18 cellular contexts compared by ENCODE assay signal in the genomic region with DNA sequence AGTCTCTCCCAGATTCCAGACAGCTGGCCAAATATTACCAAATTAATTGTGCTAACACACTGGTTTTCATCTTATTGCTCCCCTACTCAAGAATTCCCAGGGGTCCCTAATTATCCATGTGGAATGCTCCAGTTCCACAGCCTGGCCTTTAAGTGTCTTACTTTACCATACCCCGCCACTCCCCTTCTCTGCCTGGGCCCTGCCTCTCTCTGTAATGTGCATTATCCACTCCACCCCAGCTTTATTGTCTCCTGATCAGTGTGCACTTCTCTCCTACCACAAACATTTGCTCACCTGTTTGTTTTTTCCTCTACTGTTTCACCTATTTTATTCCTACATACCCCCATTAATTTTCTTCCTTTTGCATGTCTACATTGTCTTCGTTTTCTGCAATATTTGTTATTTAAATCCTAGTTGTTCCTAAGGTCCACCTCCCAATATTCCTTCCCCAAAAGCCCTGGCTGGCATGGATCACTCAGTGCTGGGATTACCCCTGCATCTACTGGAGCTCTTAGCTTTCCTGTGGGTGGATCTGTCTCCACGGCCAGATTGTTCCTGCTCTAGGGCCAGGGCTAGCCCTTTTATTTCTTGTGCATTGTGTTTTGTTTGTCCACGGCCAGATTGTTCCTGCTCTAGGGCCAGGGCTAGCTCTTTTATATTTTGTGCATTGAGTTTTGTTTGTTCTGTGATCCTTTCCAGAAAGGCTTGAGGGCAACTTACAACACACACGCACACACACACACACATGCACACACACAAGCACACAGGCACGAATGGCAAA. TPM values are rescaled to one million over a fixed set of nuclear protein-coding genes. Genes with fewer than 3 reads are reported as not detected.
DNase-seq lines count a peak whose midpoint lies in the region; ATAC-seq and TF ChIP-seq lines count a peak whose summit lies in the region.
"Had no signal": no experiment of that assay in that cellular context is flagged by ENCODE, and none has a peak within 500 bp of the region (broad histone marks: within the 10 kb centered on the region; RNA-seq: fewer than 3 reads in every experiment).

No MANE protein-coding gene starts in this region.

- no peaks in the 10 kb centered on the region for H3K9me3 Mint-ChIP-seq in T-cell
- H3K9me3 Mint-ChIP-seq: activated naive CD4-positive, alpha-beta T cell treated with anti-CD3 and anti-CD28 coated beads for 36 hours had no signal

- in situ Hi-C loops in HAP-1 (cut with MboI; ENCODE audit: low sequenced_read_pairs), result no loop called here

- H3K27me3 ChIP-seq in HAP-1 (ENCODE audit: low read depth) (no peaks in the 10 kb centered on the region), lower lobe of right lung (ENCODE audit: low read depth) (no peaks in the 10 kb centered on the region)
- H3K27me3 ChIP-seq: sigmoid colon had no signal

- no peaks in the 10 kb centered on the region for H3K4me1 Mint-ChIP-seq in T-cell
- H3K4me1 Mint-ChIP-seq: activated CD4-positive, alpha-beta T cell treated with anti-CD3 and anti-CD28 coated beads, Interleukin-2, amount 10 ng/mL, durations not matched to agents 24 days and 14 days had no signal

- TF ChIP-seq CTCF in 22Rv1 (IDR thresholded peaks at IDR 0.05), result no peak
- TF ChIP-seq CTCF in lower lobe of right lung (IDR thresholded peaks at IDR 0.05), result no peak

- peaks cover 8% of the 10 kb centered on the region; the same call in 1 of the 2 replicates for H3K4me1 ChIP-seq in HAP-1
- no peaks in the 10 kb centered on the region for H3K4me1 ChIP-seq in lower lobe of right lung
- H3K4me1 ChIP-seq: sigmoid colon had no signal

- POLR2A ChIA-PET in T-cell (lab: Charles Lee), result no interaction called here

- H3K36me3 ChIP-seq in HAP-1 (replicated peaks) (no peaks in the 10 kb centered on the region), lower lobe of right lung (no peaks in the 10 kb centered on the region)
- H3K36me3 ChIP-seq: sigmoid colon had no signal

- peak; percentile 96 for ATAC-seq in left colon
- no peak for ATAC-seq in T-cell (replicated peaks in 1 of 4)
- no peak for ATAC-seq in lower lobe of right lung
- ATAC-seq: left ventricle myocardium superior had no signal

- DNase-seq in HAP-1 (ENCODE audit: low spot score in 2 of 2) (peak; percentile 6 to 33), NCI-H524 (lab: John Stamatoyannopoulos, UW) (peak; percentile 14 to 38), left colon (peak; percentile 53 to 69), T-cell (no peak), activated T-cell treated with anti-CD3 and anti-CD28 coated beads for 4 hours (no peak), lower lobe of right lung (no peak)
- no peak for DNase-seq in effector CD8-positive, alpha-beta T cell (lab: John Stamatoyannopoulos, UW)
- DNase-seq: activated CD4-positive, alpha-beta T cell treated with anti-CD3 and anti-CD28 coated beads, Interleukin-2, amount 10 ng/mL, durations not matched to agents 24 days and 14 days; activated CD8-positive, alpha-beta memory T cell treated with anti-CD3 and anti-CD28 coated beads, Interleukin-2, amount 50 U/mL, for 48 hours; activated naive CD4-positive, alpha-beta T cell treated with anti-CD3 and anti-CD28 coated beads for 36 hours; AML-193; Calu3; left ventricle myocardium superior; MM.1S; NCI-H526 treated with DMSO at 0.1 percent for 48 hours; sigmoid colon; stimulated activated CD4-positive, alpha-beta T cell treated with anti-CD3 and anti-CD28 coated beads, Interleukin-2, amount 100 ng/mL, for 24 hours had no signal

- CTCF ChIA-PET in T-cell (lab: Charles Lee), result no interaction called here

- no peak overlapping the region for H3K27ac Mint-ChIP-seq in T-cell
- H3K27ac Mint-ChIP-seq: activated CD4-positive, alpha-beta T cell treated with anti-CD3 and anti-CD28 coated beads, Interleukin-2, amount 10 ng/mL, durations not matched to agents 24 days and 14 days; activated naive CD4-positive, alpha-beta T cell treated with anti-CD3 and anti-CD28 coated beads for 36 hours had no signal

- H3K9me3 ChIP-seq in HAP-1, result no peaks in the 10 kb centered on the region
- no peaks in the 10 kb centered on the region for H3K9me3 ChIP-seq in lower lobe of right lung
- H3K9me3 ChIP-seq: sigmoid colon had no signal

- H3K36me3 Mint-ChIP-seq in T-cell, result no peaks in the 10 kb centered on the region

- H3K4me3 ChIP-seq in HAP-1 (no peak overlapping the region), lower lobe of right lung (no peak overlapping the region)
- H3K4me3 ChIP-seq: sigmoid colon had no signal

- intact Hi-C loops in left colon (cut with DNase I, micrococcal nuclease), result no loop called here
- intact Hi-C loops in lower lobe of right lung (cut with DNase I), result no loop called here

- H3K4me3 Mint-ChIP-seq in T-cell, result no peak overlapping the region
- H3K4me3 Mint-ChIP-seq: activated CD4-positive, alpha-beta T cell treated with anti-CD3 and anti-CD28 coated beads, Interleukin-2, amount 10 ng/mL, durations not matched to agents 24 days and 14 days; activated naive CD4-positive, alpha-beta T cell treated with anti-CD3 and anti-CD28 coated beads for 36 hours had no signal

- peaks cover 0 to 5% of the 10 kb centered on the region in 2 donors for H3K27me3 Mint-ChIP-seq in T-cell

- peak overlapping the region; percentile 84 for H3K27ac ChIP-seq in 22Rv1
- H3K27ac ChIP-seq in lower lobe of right lung, result no peak overlapping the region
- H3K27ac ChIP-seq: sigmoid colon had no signal

RNA-seq across cellular contexts. Expression of gene ATP1B1, which starts 33.4 kb away (rescaled TPM):
- total RNA-seq in left colon (100 to 1,000 TPM; 697 to 795 TPM), T-cell (1 to 10 TPM; 2.5 to 6.1 (median 3.9) TPM), lower lobe of right lung (173 TPM)

Comparison
In these comparisons a context has a peak if more than half of its experiments do, and no peak if none do; other contexts are left out.
1. DNase-seq: peak in HAP-1 (2 of 2), NCI-H524 (2 of 2) and left colon (2 of 2); none in T-cell (0 of 34), activated T-cell treated with anti-CD3 and anti-CD28 coated beads for 4 hours (single experiment), effector CD8-positive, alpha-beta T cell (single experiment) and lower lobe of right lung (single experiment).
2. RNA of gene ATP1B1, which starts 33.4 kb away (total RNA-seq): 697 to 795 TPM in left colon and 173 TPM in lower lobe of right lung (single experiment); 2.5 to 6.1 TPM in T-cell; every median in the first group is over 10 times any median in the second.